Comparison of ENCODE assay signal across 11 cellular contexts in genomic region chr6:5095236-5095635, GRCh38.
A peak's percentile ranks its signal among the peaks of the same experiment; 100 is the strongest.
DNase-seq lines count a peak whose midpoint lies in the region; ATAC-seq lines count a peak whose summit lies in the region.
"Had no signal": no experiment of that assay in that cellular context is flagged by ENCODE, and none has a peak within 500 bp of the region (broad histone marks: within the 10 kb centered on the region; RNA-seq: fewer than 3 reads in every experiment).

No MANE protein-coding gene starts in this region.

- ATAC-seq in GM18517 (IDR thresholded peaks at IDR 0.05; ENCODE audit: unreplicated experiment) (peak; percentile 87), GM21723 (IDR thresholded peaks at IDR 0.05; ENCODE audit: unreplicated experiment) (peak; percentile 61), HG03565 (IDR thresholded peaks at IDR 0.05; ENCODE audit: unreplicated experiment) (peak; percentile 77)
- ATAC-seq: effector memory CD8-positive, alpha-beta T cell; Right ventricle myocardium inferior had no signal

- DNase-seq in germinal center (ENCODE audit: low spot score) (peak; percentile 70), KG1 (lab: John Stamatoyannopoulos, UW) (no peak)
- DNase-seq in effector CD8-positive, alpha-beta T cell (lab: John Stamatoyannopoulos, UW) = no peak
- no peak for DNase-seq in activated effector memory CD4-positive, alpha-beta T cell treated with anti-CD3 and anti-CD28 coated beads, Interleukin-2, amount 50 U/mL, for 16 hours
- no peak for DNase-seq in activated naive CD4-positive, alpha-beta T cell treated with Interleukin-2 at 50 U/mL for 16 hours
- DNase-seq: effector memory CD8-positive, alpha-beta T cell; stimulated activated CD4-positive, alpha-beta T cell treated with anti-CD3 and anti-CD28 coated beads, Interleukin-2, amount 100 ng/mL, for 24 hours had no signal
